Comparison of ENCODE assay signal across 9 cellular contexts in the genomic region with DNA sequence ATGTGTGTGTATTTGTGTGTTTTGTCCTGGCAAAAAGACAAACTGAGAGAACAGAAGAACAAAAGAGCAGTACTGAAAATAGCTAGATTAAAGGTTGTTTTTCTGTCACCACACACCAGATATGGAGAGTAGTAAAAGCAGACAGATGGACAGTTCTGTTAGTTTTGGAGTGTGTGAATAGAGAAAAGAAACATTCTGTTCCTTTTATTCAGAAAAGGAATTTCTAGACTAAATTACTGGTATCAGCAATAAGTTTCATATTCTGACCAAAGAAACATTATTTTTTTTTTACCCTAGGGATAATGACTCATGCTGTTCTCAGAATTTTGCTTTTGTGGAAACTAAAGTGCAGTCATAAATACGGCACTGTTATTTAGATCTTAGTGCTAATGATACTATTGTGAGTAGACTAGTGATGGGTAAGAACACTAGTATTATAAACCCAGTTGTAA. TPM values are rescaled to one million over a fixed set of nuclear protein-coding genes. Genes with fewer than 3 reads are reported as not detected.
DNase-seq lines count a peak whose midpoint lies in the region; ATAC-seq and TF ChIP-seq lines count a peak whose summit lies in the region.
"Had no signal": no experiment of that assay in that cellular context is flagged by ENCODE, and none has a peak within 500 bp of the region (broad histone marks: within the 10 kb centered on the region; RNA-seq: fewer than 3 reads in every experiment).

No MANE protein-coding gene starts in this region.

- TF ChIP-seq CTCF in foreskin keratinocyte (conservative IDR thresholded peaks at IDR 0.05) (no peak), tibial artery (IDR thresholded peaks at IDR 0.05) (no peak), endodermal cell (conservative IDR thresholded peaks at IDR 0.05) (no peak)

- peak; percentile 58 for ATAC-seq in GM21737 (IDR thresholded peaks at IDR 0.05; ENCODE audit: unreplicated experiment)
- ATAC-seq in foreskin keratinocyte, result peak; percentile 78

- no peak overlapping the region for H3K4me3 Mint-ChIP-seq in endodermal cell
- H3K4me3 Mint-ChIP-seq: activated naive CD8-positive, alpha-beta T cell had no signal

- H3K9me3 Mint-ChIP-seq in endodermal cell, result no peaks in the 10 kb centered on the region

- H3K27me3 ChIP-seq in foreskin keratinocyte (no peaks in the 10 kb centered on the region), tibial artery (no peaks in the 10 kb centered on the region), endodermal cell (ENCODE audit: control insufficient read depth, insufficient read depth, low read length, poor library complexity, severe bottlenecking) (no peaks in the 10 kb centered on the region)

- intact Hi-C loops in tibial artery (cut with DNase I; ENCODE audit: low total_unique reads), result no loop called here

- H3K4me1 ChIP-seq in foreskin keratinocyte (peaks cover 24% of the 10 kb centered on the region), tibial artery (peaks cover 0 to 97% (median 62%) of the 10 kb centered on the region in 4 donors), endodermal cell (ENCODE audit: control insufficient read depth, insufficient read depth, low read length) (no peaks in the 10 kb centered on the region)

- no peak overlapping the region for H3K9ac ChIP-seq in endodermal cell (ENCODE audit: extremely low read depth, low read length, poor library complexity, severe bottlenecking)

- no peaks in the 10 kb centered on the region for H3K27me3 Mint-ChIP-seq in endodermal cell (ENCODE audit: insufficient read depth)
- H3K27me3 Mint-ChIP-seq: activated naive CD8-positive, alpha-beta T cell had no signal

- H3K9me3 ChIP-seq in tibial artery (no peaks in the 10 kb centered on the region), endodermal cell (ENCODE audit: control insufficient read depth, low read length) (no peaks in the 10 kb centered on the region)

- peaks cover 9% of the 10 kb centered on the region for H3K4me1 Mint-ChIP-seq in endodermal cell

- H3K27ac ChIP-seq in foreskin keratinocyte (peak overlapping the region; percentile 45), tibial artery (peak overlapping the region; percentile 72), endodermal cell (ENCODE audit: low read depth, low read length) (no peak overlapping the region)

- 92 to 100% methylated on average over 1 of the region's 1 CpG for WGBS in endodermal cell (ENCODE audit: insufficient coverage in 1 of 2, insufficient read length in 1 of 2), 2 experiments

- H3K36me3 Mint-ChIP-seq in endodermal cell (ENCODE audit: low read depth), result no peaks in the 10 kb centered on the region
- H3K36me3 Mint-ChIP-seq: activated naive CD8-positive, alpha-beta T cell had no signal

- H3K4me3 ChIP-seq in tibial artery (no peak overlapping the region), endodermal cell (ENCODE audit: low read length) (no peak overlapping the region)

- DNase-seq in GM04504 (ENCODE audit: low read depth) (peak; percentile 14), OCI-M1 (lab: John Stamatoyannopoulos, UW) (peak; percentile 58), foreskin keratinocyte (peak in 1 of 2 donors; percentile 52), tibial artery (no peak), endodermal cell (no peak), SKM-1 treated with dmso at 0.1 percent for 144 hours (lab: John Stamatoyannopoulos, UW; ENCODE audit: unreplicated experiment) (no peak)
- DNase-seq in stimulated activated CD4-positive, alpha-beta T cell treated with anti-CD3 and anti-CD28 coated beads, Interleukin-4, amount 100 ng/mL, for 1 hour, result no peak

- H3K36me3 ChIP-seq in tibial artery (no peaks in the 10 kb centered on the region), endodermal cell (ENCODE audit: control insufficient read depth, insufficient read depth, low read length) (no peaks in the 10 kb centered on the region)

- no peak overlapping the region for H3K27ac Mint-ChIP-seq in endodermal cell

RNA-seq across cellular contexts. Expression of gene PIK3CA, which starts 32.9 kb away (rescaled TPM):
- total RNA-seq in foreskin keratinocyte, result 17.7 and 20.2 TPM in 2 replicates
- polyA plus RNA-seq in foreskin keratinocyte, result 2.8 and 3.2 TPM in 2 replicates
- total RNA-seq in endodermal cell, result 10 to 100 TPM; 21.1 to 22.2 TPM
- polyA plus RNA-seq in endodermal cell (2013, experiment 1 of 2), result 14.5 TPM
- 15.3 TPM for polyA plus RNA-seq in endodermal cell (2013, experiment 2 of 2)

Comparison
In these comparisons a context has a peak if more than half of its experiments do, and no peak if none do; other contexts are left out.
1. DNase-seq: peak in GM04504 (single experiment) and OCI-M1 (single experiment); none in tibial artery (0 of 2), endodermal cell (single experiment), SKM-1 treated with dmso at 0.1 percent for 144 hours (single experiment) and stimulated activated CD4-positive, alpha-beta T cell treated with anti-CD3 and anti-CD28 coated beads, Interleukin-4, amount 100 ng/mL, for 1 hour (single experiment).